Comparison of ENCODE assay signal across 1 cellular context in the genomic region with DNA sequence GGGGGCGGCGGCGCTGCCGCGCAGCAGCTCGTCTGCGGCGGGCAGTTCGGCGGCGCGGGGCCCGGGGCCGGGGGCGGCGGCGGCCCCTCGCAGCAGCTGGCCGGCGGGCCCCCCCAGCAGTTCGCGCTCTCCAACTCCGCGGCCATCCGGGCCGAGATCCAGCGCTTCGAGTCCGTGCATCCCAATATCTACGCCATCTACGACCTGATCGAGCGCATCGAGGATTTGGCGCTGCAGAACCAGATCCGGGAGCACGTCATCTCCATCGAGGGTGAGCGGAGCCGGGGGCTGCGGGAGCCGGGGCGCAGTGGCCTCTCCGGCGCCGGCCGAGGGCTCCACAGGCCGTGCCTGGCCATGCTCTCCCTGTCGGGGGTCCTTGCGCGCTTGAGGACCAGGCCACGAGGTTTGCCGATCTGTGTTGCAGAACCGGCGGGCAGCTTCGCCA.
TF ChIP-seq lines count a peak whose summit lies in the region.

No MANE protein-coding gene starts in this region.

TF ChIP-seq in K562, 482 proteins besides CTCF, POLR2A, EP300 and RAD21 (continued from another document and continues in another):
- 0 out of 2 replicates have a peak, but pooled peaks have one; percentile 20 for TF ChIP-seq PHB (CRISPR knock-in tag; IDR thresholded peaks at IDR 0.05)
- TF ChIP-seq ZNF232 (CRISPR knock-in tag; IDR thresholded peaks at IDR 0.05), result 0 out of 2 replicates have a peak, but pooled peaks have one; percentile 64
- TF ChIP-seq FIP1L1 (IDR thresholded peaks at IDR 0.05; ENCODE audit: low read depth, low read length, poor library complexity, severe bottlenecking), result peak; percentile 72
- TF ChIP-seq, protein P1, sequence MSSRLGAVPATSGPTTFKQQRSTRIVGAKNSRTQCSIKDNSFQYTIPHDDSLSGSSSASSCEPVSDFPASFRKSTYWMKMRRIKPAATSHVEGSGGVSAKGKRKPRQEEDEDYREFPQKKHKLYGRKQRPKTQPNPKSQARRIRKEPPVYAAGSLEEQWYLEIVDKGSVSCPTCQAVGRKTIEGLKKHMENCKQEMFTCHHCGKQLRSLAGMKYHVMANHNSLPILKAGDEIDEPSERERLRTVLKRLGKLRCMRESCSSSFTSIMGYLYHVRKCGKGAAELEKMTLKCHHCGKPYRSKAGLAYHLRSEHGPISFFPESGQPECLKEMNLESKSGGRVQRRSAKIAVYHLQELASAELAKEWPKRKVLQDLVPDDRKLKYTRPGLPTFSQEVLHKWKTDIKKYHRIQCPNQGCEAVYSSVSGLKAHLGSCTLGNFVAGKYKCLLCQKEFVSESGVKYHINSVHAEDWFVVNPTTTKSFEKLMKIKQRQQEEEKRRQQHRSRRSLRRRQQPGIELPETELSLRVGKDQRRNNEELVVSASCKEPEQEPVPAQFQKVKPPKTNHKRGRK (tag; IDR thresholded peaks at IDR 0.05), result no peak
- TF ChIP-seq, protein P2, sequence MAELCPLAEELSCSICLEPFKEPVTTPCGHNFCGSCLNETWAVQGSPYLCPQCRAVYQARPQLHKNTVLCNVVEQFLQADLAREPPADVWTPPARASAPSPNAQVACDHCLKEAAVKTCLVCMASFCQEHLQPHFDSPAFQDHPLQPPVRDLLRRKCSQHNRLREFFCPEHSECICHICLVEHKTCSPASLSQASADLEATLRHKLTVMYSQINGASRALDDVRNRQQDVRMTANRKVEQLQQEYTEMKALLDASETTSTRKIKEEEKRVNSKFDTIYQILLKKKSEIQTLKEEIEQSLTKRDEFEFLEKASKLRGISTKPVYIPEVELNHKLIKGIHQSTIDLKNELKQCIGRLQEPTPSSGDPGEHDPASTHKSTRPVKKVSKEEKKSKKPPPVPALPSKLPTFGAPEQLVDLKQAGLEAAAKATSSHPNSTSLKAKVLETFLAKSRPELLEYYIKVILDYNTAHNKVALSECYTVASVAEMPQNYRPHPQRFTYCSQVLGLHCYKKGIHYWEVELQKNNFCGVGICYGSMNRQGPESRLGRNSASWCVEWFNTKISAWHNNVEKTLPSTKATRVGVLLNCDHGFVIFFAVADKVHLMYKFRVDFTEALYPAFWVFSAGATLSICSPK (IDR thresholded peaks at IDR 0.05; ENCODE audit: borderline replicate concordance), result 0 out of 2 replicates have a peak, but pooled peaks have one; percentile 75
- 0 out of 2 replicates have a peak, but pooled peaks have one; percentile 12 for TF ChIP-seq RAD51 (IDR thresholded peaks at IDR 0.05; ENCODE audit: borderline replicate concordance, low read depth)
- peak; percentile 39 for TF ChIP-seq BRD9 (IDR thresholded peaks at IDR 0.05; ENCODE audit: low read depth, partially characterized antibody)
- peak; percentile 92 for TF ChIP-seq CHD1 (IDR thresholded peaks at IDR 0.05; ENCODE audit: low read length)
- no peak for TF ChIP-seq BHLHE40 (IDR thresholded peaks at IDR 0.05; ENCODE audit: low read length)
- TF ChIP-seq, protein P3, sequence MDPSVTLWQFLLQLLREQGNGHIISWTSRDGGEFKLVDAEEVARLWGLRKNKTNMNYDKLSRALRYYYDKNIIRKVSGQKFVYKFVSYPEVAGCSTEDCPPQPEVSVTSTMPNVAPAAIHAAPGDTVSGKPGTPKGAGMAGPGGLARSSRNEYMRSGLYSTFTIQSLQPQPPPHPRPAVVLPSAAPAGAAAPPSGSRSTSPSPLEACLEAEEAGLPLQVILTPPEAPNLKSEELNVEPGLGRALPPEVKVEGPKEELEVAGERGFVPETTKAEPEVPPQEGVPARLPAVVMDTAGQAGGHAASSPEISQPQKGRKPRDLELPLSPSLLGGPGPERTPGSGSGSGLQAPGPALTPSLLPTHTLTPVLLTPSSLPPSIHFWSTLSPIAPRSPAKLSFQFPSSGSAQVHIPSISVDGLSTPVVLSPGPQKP (CRISPR knock-in tag; IDR thresholded peaks at IDR 0.05), result no peak
- TF ChIP-seq, protein P4, sequence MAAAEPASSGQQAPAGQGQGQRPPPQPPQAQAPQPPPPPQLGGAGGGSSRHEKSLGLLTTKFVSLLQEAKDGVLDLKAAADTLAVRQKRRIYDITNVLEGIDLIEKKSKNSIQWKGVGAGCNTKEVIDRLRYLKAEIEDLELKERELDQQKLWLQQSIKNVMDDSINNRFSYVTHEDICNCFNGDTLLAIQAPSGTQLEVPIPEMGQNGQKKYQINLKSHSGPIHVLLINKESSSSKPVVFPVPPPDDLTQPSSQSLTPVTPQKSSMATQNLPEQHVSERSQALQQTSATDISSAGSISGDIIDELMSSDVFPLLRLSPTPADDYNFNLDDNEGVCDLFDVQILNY (CRISPR knock-in tag; IDR thresholded peaks at IDR 0.05), result 0 out of 2 replicates have a peak, but pooled peaks have one; percentile 11
- 0 out of 2 replicates have a peak, but pooled peaks have one; percentile 19 for TF ChIP-seq ZNF124 (CRISPR knock-in tag; IDR thresholded peaks at IDR 0.05)
- peak; percentile 60; the same call in 1 of the 2 replicates for TF ChIP-seq TOE1 (IDR thresholded peaks at IDR 0.05; ENCODE audit: borderline replicate concordance)
- 0 out of 2 replicates have a peak, but pooled peaks have one; percentile 21 for TF ChIP-seq TOE1 (CRISPR knock-in tag; IDR thresholded peaks at IDR 0.05; ENCODE audit: borderline replicate concordance, low read depth)
- TF ChIP-seq HLTF (IDR thresholded peaks at IDR 0.05), result 0 out of 2 replicates have a peak, but pooled peaks have one; percentile 28
- TF ChIP-seq, protein P5, sequence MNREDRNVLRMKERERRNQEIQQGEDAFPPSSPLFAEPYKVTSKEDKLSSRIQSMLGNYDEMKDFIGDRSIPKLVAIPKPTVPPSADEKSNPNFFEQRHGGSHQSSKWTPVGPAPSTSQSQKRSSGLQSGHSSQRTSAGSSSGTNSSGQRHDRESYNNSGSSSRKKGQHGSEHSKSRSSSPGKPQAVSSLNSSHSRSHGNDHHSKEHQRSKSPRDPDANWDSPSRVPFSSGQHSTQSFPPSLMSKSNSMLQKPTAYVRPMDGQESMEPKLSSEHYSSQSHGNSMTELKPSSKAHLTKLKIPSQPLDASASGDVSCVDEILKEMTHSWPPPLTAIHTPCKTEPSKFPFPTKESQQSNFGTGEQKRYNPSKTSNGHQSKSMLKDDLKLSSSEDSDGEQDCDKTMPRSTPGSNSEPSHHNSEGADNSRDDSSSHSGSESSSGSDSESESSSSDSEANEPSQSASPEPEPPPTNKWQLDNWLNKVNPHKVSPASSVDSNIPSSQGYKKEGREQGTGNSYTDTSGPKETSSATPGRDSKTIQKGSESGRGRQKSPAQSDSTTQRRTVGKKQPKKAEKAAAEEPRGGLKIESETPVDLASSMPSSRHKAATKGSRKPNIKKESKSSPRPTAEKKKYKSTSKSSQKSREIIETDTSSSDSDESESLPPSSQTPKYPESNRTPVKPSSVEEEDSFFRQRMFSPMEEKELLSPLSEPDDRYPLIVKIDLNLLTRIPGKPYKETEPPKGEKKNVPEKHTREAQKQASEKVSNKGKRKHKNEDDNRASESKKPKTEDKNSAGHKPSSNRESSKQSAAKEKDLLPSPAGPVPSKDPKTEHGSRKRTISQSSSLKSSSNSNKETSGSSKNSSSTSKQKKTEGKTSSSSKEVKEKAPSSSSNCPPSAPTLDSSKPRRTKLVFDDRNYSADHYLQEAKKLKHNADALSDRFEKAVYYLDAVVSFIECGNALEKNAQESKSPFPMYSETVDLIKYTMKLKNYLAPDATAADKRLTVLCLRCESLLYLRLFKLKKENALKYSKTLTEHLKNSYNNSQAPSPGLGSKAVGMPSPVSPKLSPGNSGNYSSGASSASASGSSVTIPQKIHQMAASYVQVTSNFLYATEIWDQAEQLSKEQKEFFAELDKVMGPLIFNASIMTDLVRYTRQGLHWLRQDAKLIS (CRISPR knock-in tag; IDR thresholded peaks at IDR 0.05), result 0 out of 2 replicates have a peak, but pooled peaks have one; percentile 54
- TF ChIP-seq RB1 (IDR thresholded peaks at IDR 0.05; ENCODE audit: low read depth), result peak; percentile 14; the same call in 1 of the 2 replicates
- TF ChIP-seq, protein P6, sequence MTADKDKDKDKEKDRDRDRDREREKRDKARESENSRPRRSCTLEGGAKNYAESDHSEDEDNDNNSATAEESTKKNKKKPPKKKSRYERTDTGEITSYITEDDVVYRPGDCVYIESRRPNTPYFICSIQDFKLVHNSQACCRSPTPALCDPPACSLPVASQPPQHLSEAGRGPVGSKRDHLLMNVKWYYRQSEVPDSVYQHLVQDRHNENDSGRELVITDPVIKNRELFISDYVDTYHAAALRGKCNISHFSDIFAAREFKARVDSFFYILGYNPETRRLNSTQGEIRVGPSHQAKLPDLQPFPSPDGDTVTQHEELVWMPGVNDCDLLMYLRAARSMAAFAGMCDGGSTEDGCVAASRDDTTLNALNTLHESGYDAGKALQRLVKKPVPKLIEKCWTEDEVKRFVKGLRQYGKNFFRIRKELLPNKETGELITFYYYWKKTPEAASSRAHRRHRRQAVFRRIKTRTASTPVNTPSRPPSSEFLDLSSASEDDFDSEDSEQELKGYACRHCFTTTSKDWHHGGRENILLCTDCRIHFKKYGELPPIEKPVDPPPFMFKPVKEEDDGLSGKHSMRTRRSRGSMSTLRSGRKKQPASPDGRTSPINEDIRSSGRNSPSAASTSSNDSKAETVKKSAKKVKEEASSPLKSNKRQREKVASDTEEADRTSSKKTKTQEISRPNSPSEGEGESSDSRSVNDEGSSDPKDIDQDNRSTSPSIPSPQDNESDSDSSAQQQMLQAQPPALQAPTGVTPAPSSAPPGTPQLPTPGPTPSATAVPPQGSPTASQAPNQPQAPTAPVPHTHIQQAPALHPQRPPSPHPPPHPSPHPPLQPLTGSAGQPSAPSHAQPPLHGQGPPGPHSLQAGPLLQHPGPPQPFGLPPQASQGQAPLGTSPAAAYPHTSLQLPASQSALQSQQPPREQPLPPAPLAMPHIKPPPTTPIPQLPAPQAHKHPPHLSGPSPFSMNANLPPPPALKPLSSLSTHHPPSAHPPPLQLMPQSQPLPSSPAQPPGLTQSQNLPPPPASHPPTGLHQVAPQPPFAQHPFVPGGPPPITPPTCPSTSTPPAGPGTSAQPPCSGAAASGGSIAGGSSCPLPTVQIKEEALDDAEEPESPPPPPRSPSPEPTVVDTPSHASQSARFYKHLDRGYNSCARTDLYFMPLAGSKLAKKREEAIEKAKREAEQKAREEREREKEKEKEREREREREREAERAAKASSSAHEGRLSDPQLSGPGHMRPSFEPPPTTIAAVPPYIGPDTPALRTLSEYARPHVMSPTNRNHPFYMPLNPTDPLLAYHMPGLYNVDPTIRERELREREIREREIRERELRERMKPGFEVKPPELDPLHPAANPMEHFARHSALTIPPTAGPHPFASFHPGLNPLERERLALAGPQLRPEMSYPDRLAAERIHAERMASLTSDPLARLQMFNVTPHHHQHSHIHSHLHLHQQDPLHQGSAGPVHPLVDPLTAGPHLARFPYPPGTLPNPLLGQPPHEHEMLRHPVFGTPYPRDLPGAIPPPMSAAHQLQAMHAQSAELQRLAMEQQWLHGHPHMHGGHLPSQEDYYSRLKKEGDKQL (CRISPR knock-in tag; IDR thresholded peaks at IDR 0.05; ENCODE audit: borderline replicate concordance), result 0 out of 2 replicates have a peak, but pooled peaks have one; percentile 20
- TF ChIP-seq ZBTB17 (CRISPR knock-in tag; IDR thresholded peaks at IDR 0.05), result no peak
- peak; percentile 82 for TF ChIP-seq RBBP5 (IDR thresholded peaks at IDR 0.05; ENCODE audit: borderline replicate concordance, insufficient read depth, low read length, poor library complexity, severe bottlenecking)
- TF ChIP-seq, protein P7, sequence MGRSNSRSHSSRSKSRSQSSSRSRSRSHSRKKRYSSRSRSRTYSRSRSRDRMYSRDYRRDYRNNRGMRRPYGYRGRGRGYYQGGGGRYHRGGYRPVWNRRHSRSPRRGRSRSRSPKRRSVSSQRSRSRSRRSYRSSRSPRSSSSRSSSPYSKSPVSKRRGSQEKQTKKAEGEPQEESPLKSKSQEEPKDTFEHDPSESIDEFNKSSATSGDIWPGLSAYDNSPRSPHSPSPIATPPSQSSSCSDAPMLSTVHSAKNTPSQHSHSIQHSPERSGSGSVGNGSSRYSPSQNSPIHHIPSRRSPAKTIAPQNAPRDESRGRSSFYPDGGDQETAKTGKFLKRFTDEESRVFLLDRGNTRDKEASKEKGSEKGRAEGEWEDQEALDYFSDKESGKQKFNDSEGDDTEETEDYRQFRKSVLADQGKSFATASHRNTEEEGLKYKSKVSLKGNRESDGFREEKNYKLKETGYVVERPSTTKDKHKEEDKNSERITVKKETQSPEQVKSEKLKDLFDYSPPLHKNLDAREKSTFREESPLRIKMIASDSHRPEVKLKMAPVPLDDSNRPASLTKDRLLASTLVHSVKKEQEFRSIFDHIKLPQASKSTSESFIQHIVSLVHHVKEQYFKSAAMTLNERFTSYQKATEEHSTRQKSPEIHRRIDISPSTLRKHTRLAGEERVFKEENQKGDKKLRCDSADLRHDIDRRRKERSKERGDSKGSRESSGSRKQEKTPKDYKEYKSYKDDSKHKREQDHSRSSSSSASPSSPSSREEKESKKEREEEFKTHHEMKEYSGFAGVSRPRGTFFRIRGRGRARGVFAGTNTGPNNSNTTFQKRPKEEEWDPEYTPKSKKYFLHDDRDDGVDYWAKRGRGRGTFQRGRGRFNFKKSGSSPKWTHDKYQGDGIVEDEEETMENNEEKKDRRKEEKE (IDR thresholded peaks at IDR 0.05; ENCODE audit: borderline replicate concordance in 1 of 2, control insufficient read depth in 1 of 2, low read depth in 2 of 2, low read length in 1 of 2), result 0 out of 4 replicates have a peak, but pooled peaks of 1 of the 2 experiments have one; percentile 8
- no peak; the same call in 1 of the 2 replicates for TF ChIP-seq CREB1 (IDR thresholded peaks at IDR 0.05)
- TF ChIP-seq CREB1 (CRISPR knock-in tag; IDR thresholded peaks at IDR 0.05), result 0 out of 2 replicates have a peak, but pooled peaks have one; percentile 10
- TF ChIP-seq ZNF224 (CRISPR knock-in tag; IDR thresholded peaks at IDR 0.05), result 0 out of 2 replicates have a peak, but pooled peaks have one; percentile 60
- TF ChIP-seq, protein P8, sequence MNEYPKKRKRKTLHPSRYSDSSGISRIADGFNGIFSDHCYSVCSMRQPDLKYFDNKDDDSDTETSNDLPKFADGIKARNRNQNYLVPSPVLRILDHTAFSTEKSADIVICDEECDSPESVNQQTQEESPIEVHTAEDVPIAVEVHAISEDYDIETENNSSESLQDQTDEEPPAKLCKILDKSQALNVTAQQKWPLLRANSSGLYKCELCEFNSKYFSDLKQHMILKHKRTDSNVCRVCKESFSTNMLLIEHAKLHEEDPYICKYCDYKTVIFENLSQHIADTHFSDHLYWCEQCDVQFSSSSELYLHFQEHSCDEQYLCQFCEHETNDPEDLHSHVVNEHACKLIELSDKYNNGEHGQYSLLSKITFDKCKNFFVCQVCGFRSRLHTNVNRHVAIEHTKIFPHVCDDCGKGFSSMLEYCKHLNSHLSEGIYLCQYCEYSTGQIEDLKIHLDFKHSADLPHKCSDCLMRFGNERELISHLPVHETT (CRISPR knock-in tag; conservative IDR thresholded peaks at IDR 0.05 in 1 of 2, IDR thresholded peaks at IDR 0.05 in 1 of 2), result peak in 1 of 2 experiments; percentile 46; a peak in 2 of 4 replicates
- TF ChIP-seq, protein P9, sequence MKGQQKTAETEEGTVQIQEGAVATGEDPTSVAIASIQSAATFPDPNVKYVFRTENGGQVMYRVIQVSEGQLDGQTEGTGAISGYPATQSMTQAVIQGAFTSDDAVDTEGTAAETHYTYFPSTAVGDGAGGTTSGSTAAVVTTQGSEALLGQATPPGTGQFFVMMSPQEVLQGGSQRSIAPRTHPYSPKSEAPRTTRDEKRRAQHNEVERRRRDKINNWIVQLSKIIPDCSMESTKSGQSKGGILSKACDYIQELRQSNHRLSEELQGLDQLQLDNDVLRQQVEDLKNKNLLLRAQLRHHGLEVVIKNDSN (CRISPR knock-in tag; IDR thresholded peaks at IDR 0.05), result peak; percentile 34; the same call in 1 of the 2 replicates
- TF ChIP-seq CC2D1A (IDR thresholded peaks at IDR 0.05), result no peak
- TF ChIP-seq SAFB (IDR thresholded peaks at IDR 0.05; ENCODE audit: borderline replicate concordance, low read depth, low read length), result peak; percentile 20; the same call in 1 of the 2 replicates
- no peak for TF ChIP-seq FOXP1 (CRISPR knock-in tag; IDR thresholded peaks at IDR 0.05)
- peak; percentile 5; the same call in 1 of the 2 replicates for TF ChIP-seq NFIC (IDR thresholded peaks at IDR 0.05)
- no peak for TF ChIP-seq ZFP1 (CRISPR knock-in tag; IDR thresholded peaks at IDR 0.05)
- TF ChIP-seq GATAD2A (IDR thresholded peaks at IDR 0.05), result 0 out of 2 replicates have a peak, but pooled peaks have one; percentile 28
